In the genomic region with DNA sequence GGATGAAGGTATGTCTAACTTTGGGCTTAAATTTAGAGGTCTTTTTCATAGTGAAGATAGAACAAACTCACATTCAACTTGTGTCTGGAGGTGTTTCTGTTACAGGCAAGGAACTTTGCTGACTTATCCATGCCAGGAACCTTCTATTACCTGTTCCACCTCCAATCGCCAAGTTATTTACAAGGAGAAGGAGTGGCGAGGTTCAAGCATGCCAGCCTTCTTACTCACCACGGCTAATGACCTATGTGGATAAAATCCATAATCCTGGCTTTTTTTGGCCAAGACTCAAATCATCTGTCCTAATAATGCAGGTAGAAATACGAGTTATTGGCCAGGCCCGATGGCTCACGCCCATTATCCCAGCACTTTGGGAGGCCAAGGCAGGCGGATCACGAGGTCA, we compare ENCODE assay signal across 22 cellular contexts.
DNase-seq lines count a peak whose midpoint lies in the region; ATAC-seq, FAIRE-seq and TF ChIP-seq lines count a peak whose summit lies in the region.
"Had no signal": no experiment of that assay in that cellular context is flagged by ENCODE, and none has a peak within 500 bp of the region (broad histone marks: within the 10 kb centered on the region; RNA-seq: fewer than 3 reads in every experiment).

No MANE protein-coding gene starts in this region.

- H3K18ac ChIP-seq in mesenchymal stem cell (ENCODE audit: low read depth in 1 of 2, low read length in 2 of 2): no peak overlapping the region

- H3K23ac ChIP-seq in mesenchymal stem cell (ENCODE audit: low read length in 2 of 2): no peak overlapping the region

- peak; percentile 79 for DNase-seq in MCF 10A (ENCODE audit: unreplicated experiment)
- DNase-seq in breast epithelium (ENCODE audit: low spot score in 2 of 2): no peak
- peak; percentile 33 for DNase-seq in bronchial epithelial cell (ENCODE audit: low read depth)
- peak; percentile 72 for DNase-seq in mucosa of gallbladder (ENCODE audit: low spot score)
- DNase-seq in activated naive CD4-positive, alpha-beta T cell treated with Interleukin-2 at 50 U/mL for 16 hours: no peak
- DNase-seq in mesenchymal stem cell: no peak
- DNase-seq in left ventricle myocardium superior: no peak
- DNase-seq in WTC11 (ENCODE audit: low spot score): no peak
- DNase-seq: AML-193; Caco-2; CD4-positive, alpha-beta T cell; DMS153; DMS79; GDM1; H9 had no signal

- H2BK120ac ChIP-seq in mesenchymal stem cell (ENCODE audit: low read depth, low read length): no peak overlapping the region

- TF ChIP-seq POLR2A in breast epithelium (IDR thresholded peaks at IDR 0.05): no peak

- H3K9me3 Mint-ChIP-seq in MCF 10A (ENCODE audit: unreplicated experiment) (no peaks in the 10 kb centered on the region), WTC11 (peaks cover 78% of the 10 kb centered on the region)
- H3K9me3 Mint-ChIP-seq: CD4-positive, alpha-beta T cell had no signal

- TF ChIP-seq CTCF in MCF 10A (IDR thresholded peaks at IDR 0.05; ENCODE audit: unreplicated experiment) (no peak), breast epithelium (IDR thresholded peaks at IDR 0.05) (no peak), bronchial epithelial cell (IDR thresholded peaks at IDR 0.05; ENCODE audit: insufficient read depth, low read length, severe bottlenecking) (no peak), WTC11 (IDR thresholded peaks at IDR 0.05) (no peak)

- H3K4me1 Mint-ChIP-seq in MCF 10A (ENCODE audit: insufficient read depth, unreplicated experiment) (peaks cover 6% of the 10 kb centered on the region), WTC11 (no peaks in the 10 kb centered on the region)

- H3K79me1 ChIP-seq in mesenchymal stem cell (replicated peaks; ENCODE audit: low read length, poor library complexity, severe bottlenecking): no peaks in the 10 kb centered on the region

- H3K27me3 ChIP-seq in breast epithelium (no peaks in the 10 kb centered on the region), bronchial epithelial cell (ENCODE audit: control insufficient read depth, insufficient read depth, low read length) (no peaks in the 10 kb centered on the region), mesenchymal stem cell (ENCODE audit: control insufficient read depth in 1 of 2, insufficient read depth in 1 of 2, low read length in 2 of 2) (no peaks in the 10 kb centered on the region)

- intact Hi-C loops in MCF 10A (cut with micrococcal nuclease) (no loop called here), breast epithelium (cut with DNase I; ENCODE audit: low total_unique reads) (no loop called here), left ventricle myocardium superior (cut with micrococcal nuclease) (no loop called here)

- H3K9me3 ChIP-seq in breast epithelium (peaks cover 0 to 8% of the 10 kb centered on the region in 2 donors), mesenchymal stem cell (ENCODE audit: control insufficient read depth, low read length) (no peaks in the 10 kb centered on the region)
- H3K9me3 ChIP-seq: A549, Caco-2 had no signal

- no peak overlapping the region for H2AFZ ChIP-seq in mesenchymal stem cell (ENCODE audit: low read depth, low read length)

- peak overlapping the region; percentile 4 for H3K27ac Mint-ChIP-seq in MCF 10A (ENCODE audit: low read depth, unreplicated experiment)
- no peak overlapping the region for H3K27ac Mint-ChIP-seq in WTC11
- H3K27ac Mint-ChIP-seq: CD4-positive, alpha-beta T cell; H9 had no signal

- H3K4me3 Mint-ChIP-seq in MCF 10A (ENCODE audit: unreplicated experiment): no peak overlapping the region
- no peak overlapping the region for H3K4me3 Mint-ChIP-seq in WTC11
- H3K4me3 Mint-ChIP-seq: CD4-positive, alpha-beta T cell; H9 had no signal

- H2BK15ac ChIP-seq in mesenchymal stem cell (ENCODE audit: low read depth, poor library complexity, severe bottlenecking): no peak overlapping the region

- H3K4me1 ChIP-seq in breast epithelium (no peaks in the 10 kb centered on the region), mesenchymal stem cell (ENCODE audit: control insufficient read depth, insufficient read depth, low read depth, low read length) (no peaks in the 10 kb centered on the region)
- H3K4me1 ChIP-seq: A549, Caco-2 had no signal

- H3K36me3 Mint-ChIP-seq in MCF 10A (ENCODE audit: insufficient read depth, unreplicated experiment) (no peaks in the 10 kb centered on the region), WTC11 (peaks cover 57% of the 10 kb centered on the region)

- H2BK12ac ChIP-seq in mesenchymal stem cell (ENCODE audit: low read length in 2 of 2): no peak overlapping the region

- H3K4ac ChIP-seq in mesenchymal stem cell (ENCODE audit: low read depth in 1 of 2, low read length in 2 of 2): no peak overlapping the region

- H4K91ac ChIP-seq in mesenchymal stem cell (ENCODE audit: low read length): no peak overlapping the region

- CTCF ChIA-PET in MCF 10A (lab: Yijun Ruan, JAX) (interaction anchor here (0.6 to 0.8 kb wide), 2 partner anchors 9 to 233 kb away, joined by 3 read pairs; no protein-coding TSS in a partner anchor), WTC11 (lab: Charles Lee) (no interaction called here)

- H3K27me3 Mint-ChIP-seq in MCF 10A (ENCODE audit: insufficient read depth, unreplicated experiment): no peaks in the 10 kb centered on the region
- H3K27me3 Mint-ChIP-seq in WTC11 (ENCODE audit: low read depth): no peaks in the 10 kb centered on the region; the same call in none of the 2 replicates
- H3K27me3 Mint-ChIP-seq: CD4-positive, alpha-beta T cell had no signal

- no peak for FAIRE-seq in bronchial epithelial cell (lab: Jason Lieb, UNC)
- FAIRE-seq: A549, GM12892, GM18507, H1, HTR-8/SVneo had no signal

- no peak overlapping the region for H4K8ac ChIP-seq in mesenchymal stem cell (ENCODE audit: low read length)

- no peak overlapping the region for H3K4me3 ChIP-seq in breast epithelium
- no peak overlapping the region for H3K4me3 ChIP-seq in bronchial epithelial cell (ENCODE audit: low read depth, low read length)
- H3K4me3 ChIP-seq in mesenchymal stem cell (ENCODE audit: insufficient read depth in 1 of 2, low read depth in 1 of 2, low read length in 2 of 2): no peak overlapping the region
- H3K4me3 ChIP-seq: A549 had no signal

- no peak overlapping the region for H2BK5ac ChIP-seq in mesenchymal stem cell (ENCODE audit: low read depth, low read length, poor library complexity, severe bottlenecking)

- BruUV-seq in MCF 10A (replicated peaks; lab: Mats Ljungman, UMichigan): no TSS peak

- POLR2A ChIA-PET in MCF 10A (lab: Yijun Ruan, JAX) (interaction anchor here (0.8 kb wide), 1 partner anchor 81 kb away, joined by 3 read pairs; no protein-coding TSS in a partner anchor), WTC11 (lab: Charles Lee) (no interaction called here)

- H2AK5ac ChIP-seq in mesenchymal stem cell (ENCODE audit: low read length, severe bottlenecking): no peak overlapping the region

- H3K9ac ChIP-seq in mesenchymal stem cell (ENCODE audit: low read length): no peak overlapping the region

- ATAC-seq in left ventricle myocardium superior: no peak
- ATAC-seq in WTC11: no peak
- ATAC-seq: A549 had no signal

- H3K36me3 ChIP-seq in breast epithelium (no peaks in the 10 kb centered on the region), bronchial epithelial cell (ENCODE audit: control insufficient read depth, insufficient read depth, low read length) (no peaks in the 10 kb centered on the region), mesenchymal stem cell (ENCODE audit: control insufficient read depth in 1 of 2, insufficient read depth in 2 of 2, low read depth in 1 of 2, low read length in 2 of 2) (no peaks in the 10 kb centered on the region)

- H3K14ac ChIP-seq in mesenchymal stem cell (ENCODE audit: low read length in 2 of 2): no peak overlapping the region

- no peak overlapping the region for H3K27ac ChIP-seq in breast epithelium
- H3K27ac ChIP-seq in mesenchymal stem cell (ENCODE audit: low read length, poor library complexity, severe bottlenecking): no peak overlapping the region
- H3K27ac ChIP-seq: 22Rv1, A549, C4-2B had no signal

- H3K4me2 ChIP-seq in mesenchymal stem cell (ENCODE audit: low read length, poor library complexity, severe bottlenecking): no peak overlapping the region
- H3K4me2 ChIP-seq: A549 had no signal

- 80% methylated on average over 8 of the region's 8 CpGs for WGBS in mesenchymal stem cell

TF ChIP-seq in WTC11, 78 proteins besides CTCF, POLR2A, EP300 and RAD21:
- no peak for TF ChIP-seq SMAD3 (CRISPR knock-in tag; IDR thresholded peaks at IDR 0.05; ENCODE audit: borderline replicate concordance)
- TF ChIP-seq NFYB (CRISPR knock-in tag; conservative IDR thresholded peaks at IDR 0.05; ENCODE audit: low read depth): no peak
- no peak for TF ChIP-seq ZNF396 (CRISPR knock-in tag; IDR thresholded peaks at IDR 0.05; ENCODE audit: borderline replicate concordance)
- no peak for TF ChIP-seq ELF4 (CRISPR knock-in tag; IDR thresholded peaks at IDR 0.05; ENCODE audit: low read depth)
- TF ChIP-seq NR1H2 (CRISPR knock-in tag; IDR thresholded peaks at IDR 0.05): no peak
- TF ChIP-seq ZNF281 (CRISPR knock-in tag; IDR thresholded peaks at IDR 0.05): no peak
- no peak for TF ChIP-seq NR3C1 (CRISPR knock-in tag; conservative IDR thresholded peaks at IDR 0.05; ENCODE audit: low read depth)

Comparison
In these comparisons a context has a peak if more than half of its experiments do, and no peak if none do; other contexts are left out.
1. DNase-seq: peak in MCF 10A (single experiment), bronchial epithelial cell (single experiment) and mucosa of gallbladder (single experiment); none in breast epithelium (0 of 2), activated naive CD4-positive, alpha-beta T cell treated with Interleukin-2 at 50 U/mL for 16 hours (single experiment), mesenchymal stem cell (single experiment), left ventricle myocardium superior (single experiment) and WTC11 (single experiment).